In genomic region chr3:13018039-13018431, GRCh38 we compare ENCODE assay signal across 10 cellular contexts. TPM values are rescaled to one million over a fixed set of nuclear protein-coding genes. Genes with fewer than 3 reads are reported as not detected.
A peak's percentile ranks its signal among the peaks of the same experiment; 100 is the strongest.
DNase-seq lines count a peak whose midpoint lies in the region; ATAC-seq and TF ChIP-seq lines count a peak whose summit lies in the region.
"Had no signal": no experiment of that assay in that cellular context is flagged by ENCODE, and none has a peak within 500 bp of the region (broad histone marks: within the 10 kb centered on the region; RNA-seq: fewer than 3 reads in every experiment).

No MANE protein-coding gene starts in this region.

- no peak for ATAC-seq in HG03025 (IDR thresholded peaks at IDR 0.05; ENCODE audit: low FRiP score, unreplicated experiment)
- no peak for ATAC-seq in HG03095 (IDR thresholded peaks at IDR 0.05; ENCODE audit: unreplicated experiment)

- TF ChIP-seq POLR2A in erythroblast (IDR thresholded peaks at IDR 0.05; ENCODE audit: low read length): peak; percentile 71

- intact Hi-C loops in posterior vena cava (cut with DNase I): loop anchor here in 1 of 2 donors (5.0 kb wide), 1 partner anchor 326 kb away; no protein-coding TSS in a partner anchor

- DNase-seq in EH (ENCODE audit: low read depth) (peak; percentile 68), NCI-H2227 (lab: John Stamatoyannopoulos, UW; ENCODE audit: unreplicated experiment) (peak; percentile 87), erythroblast (lab: John Stamatoyannopoulos, UW) (peak; percentile 78 to 88), posterior vena cava (ENCODE audit: low spot score) (peak; percentile 79), SKM-1 (lab: John Stamatoyannopoulos, UW; ENCODE audit: unreplicated experiment) (no peak), iPS-NIHi7 (ENCODE audit: extremely low spot score) (no peak)
- DNase-seq: activated CD4-positive, alpha-beta memory T cell treated with anti-CD3 and anti-CD28 coated beads, Interleukin-2, amount 10 ng/mL, durations not matched to agents 7 days and 5 days; effector CD8-positive, alpha-beta T cell had no signal

RNA-seq across cellular contexts. Expression of gene IQSEC1, which starts 55.2 kb away (rescaled TPM):
- 10 to 100 TPM; 53.5 to 60.7 TPM for total RNA-seq in posterior vena cava

Comparison
In these comparisons a context has a peak if more than half of its experiments do, and no peak if none do; other contexts are left out.
1. DNase-seq: peak in EH (single experiment), NCI-H2227 (single experiment), erythroblast (2 of 2) and posterior vena cava (single experiment); none in SKM-1 (single experiment) and iPS-NIHi7 (single experiment).